Comparison of ENCODE assay signal across 20 cellular contexts in the genomic region with DNA sequence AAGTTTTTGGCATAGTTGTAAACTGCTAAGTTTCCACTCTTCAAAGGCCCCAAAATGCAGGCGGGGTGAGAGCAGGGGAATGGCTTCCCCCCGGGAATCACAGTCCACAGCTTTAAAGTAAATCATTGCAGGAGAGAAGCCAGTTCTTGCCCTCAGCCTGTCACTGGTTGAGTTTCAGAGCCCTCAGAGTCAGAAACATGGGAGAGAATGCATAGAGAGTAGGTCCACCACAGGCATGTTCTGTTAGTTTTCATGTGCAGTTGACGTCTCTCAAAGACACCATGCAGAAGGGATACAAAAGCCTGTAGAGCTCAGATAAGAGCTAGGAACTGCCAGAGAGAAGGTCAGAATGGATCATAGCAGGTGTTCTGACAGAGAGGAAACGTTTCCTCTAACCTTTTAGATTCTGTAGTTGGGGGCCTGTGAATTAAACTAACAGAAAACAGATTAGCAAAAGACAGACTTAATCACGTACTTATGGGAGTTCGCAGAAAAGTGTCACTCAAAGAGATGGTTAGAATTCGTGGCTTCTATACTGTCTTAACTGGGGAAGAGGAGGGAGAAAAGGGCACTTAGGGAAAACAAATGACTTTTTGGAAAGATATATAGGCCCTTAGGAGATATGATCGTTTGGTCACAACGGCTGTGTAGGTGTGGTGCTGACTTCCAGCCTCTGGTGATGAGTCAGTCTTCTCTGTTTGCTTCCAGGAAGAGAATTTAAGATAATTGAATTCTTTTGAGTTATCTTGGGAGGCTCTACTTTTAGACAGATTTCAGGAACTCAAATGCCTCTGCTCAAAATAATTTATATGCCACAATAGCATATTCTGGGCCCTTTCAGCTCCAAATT. TPM values are rescaled to one million over a fixed set of nuclear protein-coding genes. Genes with fewer than 3 reads are reported as not detected.
DNase-seq lines count a peak whose midpoint lies in the region; ATAC-seq and TF ChIP-seq lines count a peak whose summit lies in the region.
"Had no signal": no experiment of that assay in that cellular context is flagged by ENCODE, and none has a peak within 500 bp of the region (broad histone marks: within the 10 kb centered on the region; RNA-seq: fewer than 3 reads in every experiment).

No MANE protein-coding gene starts in this region.

- H3K9ac ChIP-seq in SK-N-SH (no peak overlapping the region), stomach smooth muscle (ENCODE audit: low read length in 2 of 2) (no peak overlapping the region)

- no peak for TF ChIP-seq EP300 in SK-N-SH (IDR thresholded peaks at IDR 0.05; ENCODE audit: borderline replicate concordance in 1 of 2, low read depth in 1 of 2, low read length in 1 of 2)

- H3K9me2 ChIP-seq in SK-N-SH, result no peaks in the 10 kb centered on the region

- H3F3A ChIP-seq in SK-N-SH (replicated peaks; ENCODE audit: insufficient read depth), result no peaks in the 10 kb centered on the region

- H3K9me3 ChIP-seq in SK-N-SH (no peaks in the 10 kb centered on the region), right atrium auricular region (no peaks in the 10 kb centered on the region), stomach smooth muscle (ENCODE audit: control insufficient read depth in 2 of 2, low read length in 2 of 2) (no peaks in the 10 kb centered on the region)
- H3K9me3 ChIP-seq: prostate gland, thyroid gland had no signal

- H2AFZ ChIP-seq in SK-N-SH (ENCODE audit: low read depth), result no peak overlapping the region

- H3K36me3 ChIP-seq in SK-N-SH (replicated peaks in 1 of 2; ENCODE audit: control insufficient read depth in 1 of 2, insufficient read depth in 2 of 2, low read length in 1 of 2) (no peaks in the 10 kb centered on the region), right atrium auricular region (no peaks in the 10 kb centered on the region), stomach smooth muscle (ENCODE audit: control insufficient read depth in 2 of 2, insufficient read depth in 2 of 2, low read length in 2 of 2) (no peaks in the 10 kb centered on the region)
- H3K36me3 ChIP-seq: prostate gland, spleen, thyroid gland had no signal

- no peak overlapping the region for H3K4me2 ChIP-seq in SK-N-SH

- POLR2A ChIA-PET in SK-N-SH (lab: Yijun Ruan, JAX), result no interaction called here

- DNase-seq in SK-N-SH (no peak), cardiac fibroblast (ENCODE audit: low read depth in 2 of 2) (peak; percentile 12), right atrium auricular region (ENCODE audit: low spot score) (no peak), putamen (ENCODE audit: low spot score) (no peak), HuH-7.5 (ENCODE audit: low spot score) (no peak)
- DNase-seq: activated CD8-positive, alpha-beta T cell treated with anti-CD3 and anti-CD28 coated beads, Interleukin-2, amount 10 ng/mL, durations not matched to agents 7 days and 5 days; activated naive CD8-positive, alpha-beta T cell treated with anti-CD3 and anti-CD28 coated beads for 36 hours; activated T-cell treated with anti-CD3 and anti-CD28 coated beads, Interleukin-2, amount 50 U/mL, for 48 hours; C1 segment of cervical spinal cord; effector CD4-positive, alpha-beta T cell; naive thymus-derived CD4-positive, alpha-beta T cell; NCI-H1092 treated with DMSO at 0.1 percent for 48 hours; spleen; thyroid gland had no signal

- no peaks in the 10 kb centered on the region for H4K20me1 ChIP-seq in SK-N-SH (ENCODE audit: insufficient read depth)

- TF ChIP-seq CTCF in SK-N-SH (IDR thresholded peaks at IDR 0.05) (no peak), cardiac fibroblast (IDR thresholded peaks at IDR 0.05; ENCODE audit: low read depth, low read length) (no peak), right atrium auricular region (IDR thresholded peaks at IDR 0.05) (no peak)

- H3K27me3 ChIP-seq in SK-N-SH (ENCODE audit: insufficient read depth) (no peaks in the 10 kb centered on the region), right atrium auricular region (no peaks in the 10 kb centered on the region), stomach smooth muscle (ENCODE audit: control insufficient read depth in 1 of 2, insufficient read depth in 2 of 2, low read length in 2 of 2) (peaks cover 0 to 2% of the 10 kb centered on the region in 2 donors)
- H3K27me3 ChIP-seq: thyroid gland had no signal

- ATAC-seq in SK-N-SH treated with all-trans-retinoic acid at 6 μM for 48 hours, result peak; percentile 33; the same call in 1 of the 3 replicates
- no peak for ATAC-seq in HG02884 (IDR thresholded peaks at IDR 0.05; ENCODE audit: unreplicated experiment)
- ATAC-seq: activated CD8-positive, alpha-beta T cell treated with anti-CD3 and anti-CD28 coated beads, Interleukin-2, amount 10 ng/mL, durations not matched to agents 7 days and 5 days; naive thymus-derived CD4-positive, alpha-beta T cell; WTC11 had no signal

- no peaks in the 10 kb centered on the region for H3K79me2 ChIP-seq in SK-N-SH (ENCODE audit: insufficient read depth)

- no peak for TF ChIP-seq RAD21 in SK-N-SH (IDR thresholded peaks at IDR 0.05; ENCODE audit: low read length)

- CTCF ChIA-PET in SK-N-SH (lab: Yijun Ruan, JAX), result interaction anchor here (1.3 to 1.8 kb wide), 2 partner anchors 19 to 58 kb away, joined by 4 read pairs; no protein-coding TSS in a partner anchor

- H3K4me3 ChIP-seq in SK-N-SH (ENCODE audit: low read depth in 2 of 2, low read length in 1 of 2) (no peak overlapping the region), cardiac fibroblast (replicated peaks in 1 of 2; ENCODE audit: low read depth in 2 of 2, low read length in 2 of 2) (no peak overlapping the region), right atrium auricular region (no peak overlapping the region), stomach smooth muscle (ENCODE audit: low read length in 2 of 2) (no peak overlapping the region)
- H3K4me3 ChIP-seq: prostate gland, spleen, thyroid gland had no signal

- peaks cover 0 to 5% of the 10 kb centered on the region in 2 experiments; a peak in 2 of 4 replicates for H3K4me1 ChIP-seq in SK-N-SH (ENCODE audit: control insufficient read depth in 1 of 2, insufficient read depth in 2 of 2, low read depth in 1 of 2, low read length in 1 of 2)
- H3K4me1 ChIP-seq in right atrium auricular region, result peaks cover 0 to 8% of the 10 kb centered on the region in 2 donors
- peaks cover 4% of the 10 kb centered on the region for H3K4me1 ChIP-seq in stomach smooth muscle (ENCODE audit: control insufficient read depth, insufficient read depth, low read length)
- H3K4me1 ChIP-seq: prostate gland, spleen, thyroid gland had no signal

- H3K27ac ChIP-seq in SK-N-SH (ENCODE audit: low read depth in 2 of 2, low read length in 1 of 2) (no peak overlapping the region), right atrium auricular region (peak overlapping the region; percentile 53 to 74), stomach smooth muscle (ENCODE audit: low read length) (peak overlapping the region; percentile 31)
- H3K27ac ChIP-seq: 22Rv1, prostate gland, spleen, thyroid gland had no signal

- 54% methylated on average over 9 of the region's 9 CpGs for WGBS in SK-N-SH (ENCODE audit: low lambda C conversion rate)

TF ChIP-seq in SK-N-SH treated with all-trans-retinoic acid at 6 μM for 48 hours, 23 proteins besides CTCF, POLR2A, EP300 and RAD21 (continues in another document):
- TF ChIP-seq ZNF565 (CRISPR knock-in tag; conservative IDR thresholded peaks at IDR 0.05; ENCODE audit: low read depth), result no peak
- TF ChIP-seq ZNF70 (CRISPR knock-in tag; IDR thresholded peaks at IDR 0.05), result no peak
- peak; percentile 61 for TF ChIP-seq ISL1 (CRISPR knock-in tag; IDR thresholded peaks at IDR 0.05)
- no peak for TF ChIP-seq TCF4 (CRISPR knock-in tag; IDR thresholded peaks at IDR 0.05; ENCODE audit: borderline replicate concordance)
- TF ChIP-seq, protein P1, sequence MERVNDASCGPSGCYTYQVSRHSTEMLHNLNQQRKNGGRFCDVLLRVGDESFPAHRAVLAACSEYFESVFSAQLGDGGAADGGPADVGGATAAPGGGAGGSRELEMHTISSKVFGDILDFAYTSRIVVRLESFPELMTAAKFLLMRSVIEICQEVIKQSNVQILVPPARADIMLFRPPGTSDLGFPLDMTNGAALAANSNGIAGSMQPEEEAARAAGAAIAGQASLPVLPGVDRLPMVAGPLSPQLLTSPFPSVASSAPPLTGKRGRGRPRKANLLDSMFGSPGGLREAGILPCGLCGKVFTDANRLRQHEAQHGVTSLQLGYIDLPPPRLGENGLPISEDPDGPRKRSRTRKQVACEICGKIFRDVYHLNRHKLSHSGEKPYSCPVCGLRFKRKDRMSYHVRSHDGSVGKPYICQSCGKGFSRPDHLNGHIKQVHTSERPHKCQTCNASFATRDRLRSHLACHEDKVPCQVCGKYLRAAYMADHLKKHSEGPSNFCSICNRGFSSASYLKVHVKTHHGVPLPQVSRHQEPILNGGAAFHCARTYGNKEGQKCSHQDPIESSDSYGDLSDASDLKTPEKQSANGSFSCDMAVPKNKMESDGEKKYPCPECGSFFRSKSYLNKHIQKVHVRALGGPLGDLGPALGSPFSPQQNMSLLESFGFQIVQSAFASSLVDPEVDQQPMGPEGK (CRISPR knock-in tag; IDR thresholded peaks at IDR 0.05; ENCODE audit: borderline replicate concordance), result 0 out of 2 replicates have a peak, but pooled peaks have one; percentile 26

TF ChIP-seq in SK-N-SH, 30 proteins besides CTCF, POLR2A, EP300 and RAD21 (continues in another document):
- TF ChIP-seq MXI1 (IDR thresholded peaks at IDR 0.05; ENCODE audit: low read depth, low read length) (no peak), RXRA (IDR thresholded peaks at IDR 0.05; ENCODE audit: borderline replicate concordance, low read depth) (no peak), FOSL2 (IDR thresholded peaks at IDR 0.05; ENCODE audit: borderline replicate concordance, low read depth) (no peak), TEAD4 (IDR thresholded peaks at IDR 0.05; ENCODE audit: borderline replicate concordance, insufficient read depth) (no peak), POLR2AphosphoS5 (IDR thresholded peaks at IDR 0.05; ENCODE audit: low read depth, low read length) (no peak), RCOR1 (IDR thresholded peaks at IDR 0.05; ENCODE audit: low read length) (no peak), JUND (IDR thresholded peaks at IDR 0.05) (no peak), TCF12 (IDR thresholded peaks at IDR 0.05) (no peak)

RNA-seq across cellular contexts. Expression of gene MSRB2, which starts 48.0 kb away (rescaled TPM):
- 42.3 and 44.0 TPM in 2 replicates for polyA plus RNA-seq in SK-N-SH (2012; rRNA removed)
- polyA plus RNA-seq in SK-N-SH (2012; cell fraction: cytosol; rRNA removed), result 44.9 and 47.2 TPM in 2 replicates
- polyA plus RNA-seq in SK-N-SH (2012; cell fraction: nucleus; rRNA removed), result 31.6 and 39.4 TPM in 2 replicates
- total RNA-seq in right atrium auricular region, result 10 to 100 TPM; 68.6 to 71.0 TPM

Comparison
In these comparisons a context has a peak if more than half of its experiments do, and no peak if none do; other contexts are left out.
1. DNase-seq: peak in cardiac fibroblast (2 of 2); none in SK-N-SH (single experiment), right atrium auricular region (single experiment), putamen (single experiment) and HuH-7.5 (single experiment).
2. H3K27ac ChIP-seq: peak in right atrium auricular region (2 of 2) and stomach smooth muscle (single experiment); none in SK-N-SH (0 of 2).